ENCODE assay signal across 8 cellular contexts in genomic region chr6:4647414-4648365, GRCh38.
DNase-seq lines count a peak whose midpoint lies in the region; ATAC-seq lines count a peak whose summit lies in the region.

No MANE protein-coding gene starts in this region.

- peaks cover 49% of the 10 kb centered on the region for H3K27me3 Mint-ChIP-seq in activated naive CD8-positive, alpha-beta T cell treated with anti-CD3 and anti-CD28 coated beads for 36 hours

- H3K4me1 Mint-ChIP-seq in activated naive CD8-positive, alpha-beta T cell treated with anti-CD3 and anti-CD28 coated beads for 36 hours: peaks cover 12% of the 10 kb centered on the region

- peak overlapping the region; percentile 37 for H3K4me3 Mint-ChIP-seq in activated naive CD8-positive, alpha-beta T cell treated with anti-CD3 and anti-CD28 coated beads for 36 hours

- no peaks in the 10 kb centered on the region for H3K27me3 ChIP-seq in neuron (ENCODE audit: insufficient read depth, low read length)

- peak overlapping the region; percentile 67 for H2AFZ ChIP-seq in neuron (ENCODE audit: low read depth, low read length)

- intact Hi-C loops in head of caudate nucleus (cut with DNase I): no loop called here

- no peaks in the 10 kb centered on the region for H3K36me3 ChIP-seq in neuron (ENCODE audit: insufficient read depth, low read length)

- H3K4me3 ChIP-seq in neuron (ENCODE audit: low read length): peak overlapping the region; percentile 42

- ATAC-seq in GM19452 (IDR thresholded peaks at IDR 0.05; ENCODE audit: unreplicated experiment) (no peak), HG03045 (IDR thresholded peaks at IDR 0.05; ENCODE audit: unreplicated experiment) (no peak)

- DNase-seq in NCI-H1436 (lab: John Stamatoyannopoulos, UW): peak; percentile 3
- no peak for DNase-seq in NCI-H1436 treated with DMSO at 0.1 percent for 48 hours (lab: John Stamatoyannopoulos, UW)
- DNase-seq in NCI-H226: peak; percentile 46
- peak; percentile 35 for DNase-seq in activated naive CD8-positive, alpha-beta T cell treated with anti-CD3 and anti-CD28 coated beads for 36 hours
- peak; percentile 63 to 92 (median 82) for DNase-seq in head of caudate nucleus

- H3K9me3 Mint-ChIP-seq in activated naive CD8-positive, alpha-beta T cell treated with anti-CD3 and anti-CD28 coated beads for 36 hours: peaks cover 6% of the 10 kb centered on the region

- H3K27ac Mint-ChIP-seq in activated naive CD8-positive, alpha-beta T cell treated with anti-CD3 and anti-CD28 coated beads for 36 hours: no peak overlapping the region

- H3K9me3 ChIP-seq in neuron (ENCODE audit: low read length): no peaks in the 10 kb centered on the region

- peaks cover 3% of the 10 kb centered on the region for H3K4me1 ChIP-seq in neuron (ENCODE audit: insufficient read depth, low read length)

- H3K36me3 Mint-ChIP-seq in activated naive CD8-positive, alpha-beta T cell treated with anti-CD3 and anti-CD28 coated beads for 36 hours: no peaks in the 10 kb centered on the region
